In the genomic region with DNA sequence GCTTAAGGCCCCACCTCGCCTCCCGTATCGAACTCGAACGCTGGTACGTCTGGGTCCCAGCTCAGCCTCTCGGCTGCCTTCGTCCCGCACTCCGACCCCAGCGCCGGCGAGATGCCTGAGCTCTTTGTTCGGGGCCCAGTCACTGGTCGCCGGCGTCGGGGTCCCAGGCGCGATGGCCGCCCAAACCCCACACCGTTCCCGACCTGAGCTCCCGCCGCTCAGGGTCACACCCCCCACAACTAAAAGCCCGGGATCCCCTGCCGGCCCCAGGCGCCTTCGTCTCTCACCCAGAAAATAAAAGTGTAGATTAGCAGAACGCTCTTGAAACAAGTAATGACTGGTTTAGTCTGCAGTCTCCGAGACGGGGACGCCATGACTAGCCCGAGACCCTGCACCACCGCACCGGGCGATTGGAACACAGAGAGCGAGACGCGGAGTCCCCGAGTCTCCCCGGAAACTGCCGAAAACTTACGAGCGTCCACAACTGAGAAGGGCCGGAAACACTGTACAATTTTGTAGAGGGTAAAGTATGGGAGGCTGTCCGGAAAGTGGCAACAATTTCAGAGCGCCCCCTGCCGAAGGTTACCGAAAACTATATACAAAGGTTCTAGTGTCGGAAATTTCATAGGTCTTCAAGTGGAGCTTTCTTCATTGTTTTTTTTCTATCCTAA, we compare ENCODE assay signal across 9 cellular contexts. TPM values are rescaled to one million over a fixed set of nuclear protein-coding genes. Genes with fewer than 3 reads are reported as not detected.
DNase-seq lines count a peak whose midpoint lies in the region; ATAC-seq, FAIRE-seq and TF ChIP-seq lines count a peak whose summit lies in the region.
"Had no signal": no experiment of that assay in that cellular context is flagged by ENCODE, and none has a peak within 500 bp of the region (broad histone marks: within the 10 kb centered on the region; RNA-seq: fewer than 3 reads in every experiment).

A gene with protein sequence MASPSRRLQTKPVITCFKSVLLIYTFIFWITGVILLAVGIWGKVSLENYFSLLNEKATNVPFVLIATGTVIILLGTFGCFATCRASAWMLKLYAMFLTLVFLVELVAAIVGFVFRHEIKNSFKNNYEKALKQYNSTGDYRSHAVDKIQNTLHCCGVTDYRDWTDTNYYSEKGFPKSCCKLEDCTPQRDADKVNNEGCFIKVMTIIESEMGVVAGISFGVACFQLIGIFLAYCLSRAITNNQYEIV (minus strand): TSS at position 486 of the 671 bp plus-strand sequence. CDS start 112 bp downstream, at position 374.

- POLR2A ChIA-PET in K562 (lab: Yijun Ruan, JAX): no interaction called here

- TF ChIP-seq RAD21 in K562 (CRISPR knock-in tag; conservative IDR thresholded peaks at IDR 0.05 in 1 of 2, IDR thresholded peaks at IDR 0.05 in 1 of 2): no peak

- no peaks in the 10 kb centered on the region; a peak in 1 of 5 replicates for H3K27me3 ChIP-seq in K562 (ENCODE audit: control insufficient read depth in 2 of 2, insufficient read depth in 2 of 2, low read length in 2 of 2)
- no peaks in the 10 kb centered on the region for H3K27me3 ChIP-seq in vagina

- no peak within 1 kb of the TSS for H3K9ac ChIP-seq in K562 (ENCODE audit: insufficient read depth in 1 of 2, low read depth in 2 of 2, low read length in 2 of 2)

- no peak within 1 kb of the TSS for H3K4me2 ChIP-seq in K562 (ENCODE audit: insufficient read depth, low read length)

- no peak within 1 kb of the TSS for H2AFZ ChIP-seq in K562 (ENCODE audit: low read depth, low read length)

- H3K9me1 ChIP-seq in K562 (ENCODE audit: control insufficient read depth, insufficient read depth, low read length): no peaks in the 10 kb centered on the region

- in situ Hi-C loops in K562 (cut with MboI): no loop called here

- H4K20me1 ChIP-seq in K562 (replicated peaks; ENCODE audit: control insufficient read depth, insufficient read depth, low read length): no peaks in the 10 kb centered on the region

- CTCF ChIA-PET in K562 (lab: Yijun Ruan, JAX; ENCODE audit: low intra/inter-chr PET ratio): no interaction called here

- no peak for FAIRE-seq in K562 (lab: Jason Lieb, UNC)

- no peaks in the 10 kb centered on the region for H3K79me2 ChIP-seq in K562 (ENCODE audit: control insufficient read depth, insufficient read depth, low read length)

- TF ChIP-seq EP300 in K562 (IDR thresholded peaks at IDR 0.05; ENCODE audit: low read length): no peak

- TF ChIP-seq CTCF in K562 (IDR thresholded peaks at IDR 0.05 in 2 of 3, conservative IDR thresholded peaks at IDR 0.05 in 1 of 3; ENCODE audit: insufficient read depth in 2 of 3, low read depth in 1 of 3, low read length in 3 of 3): peak in 2 of 3 experiments; percentile 21 to 29; a peak in 2 of 6 replicates
- TF ChIP-seq CTCF in retinal pigment epithelial cell (conservative IDR thresholded peaks at IDR 0.05; ENCODE audit: low read depth, low read length): peak; percentile 55
- peak in 2 of 3 experiments; percentile 44 to 49 for TF ChIP-seq CTCF in vagina (IDR thresholded peaks at IDR 0.05)

- H3K27ac ChIP-seq in K562 (ENCODE audit: extremely low read depth, low read depth, low read length) (no peak within 1 kb of the TSS), vagina (peak within 1 kb of the TSS; percentile 61)
- H3K27ac ChIP-seq: neutrophil had no signal

- intact Hi-C loops in K562 (cut with micrococcal nuclease): no loop called here
- intact Hi-C loops in vagina (cut with DNase I): no loop called here

- peak; percentile 93 for ATAC-seq in GM21723 (IDR thresholded peaks at IDR 0.05; ENCODE audit: unreplicated experiment)
- peak; percentile 42; the same call in 2 of the 3 replicates for ATAC-seq in K562

- H3K4me1 ChIP-seq in K562 (replicated peaks in 1 of 2; ENCODE audit: control insufficient read depth in 2 of 2, insufficient read depth in 2 of 2, low read length in 2 of 2) (no peaks in the 10 kb centered on the region; a peak in 2 of 5 replicates), vagina (no peaks in the 10 kb centered on the region)

- TF ChIP-seq POLR2A in K562 (conservative IDR thresholded peaks at IDR 0.05) (no peak), vagina (IDR thresholded peaks at IDR 0.05) (no peak)

- H3K36me3 ChIP-seq in K562 (ENCODE audit: control insufficient read depth, insufficient read depth, low read length) (no peaks in the 10 kb centered on the region), vagina (peaks cover 0 to 4% of the 10 kb centered on the region in 2 donors)
- H3K36me3 ChIP-seq: neutrophil had no signal

- WGBS in K562 (ENCODE audit: insufficient coverage, low coverage, missing lambda C conversion rate): 30% methylated on average over 18 of the region's 51 CpGs

- no peaks in the 10 kb centered on the region for H3K9me3 ChIP-seq in K562 (replicated peaks; ENCODE audit: control insufficient read depth, insufficient read depth, low read depth, low read length)
- H3K9me3 ChIP-seq in vagina: no peaks in the 10 kb centered on the region
- H3K9me3 ChIP-seq: neutrophil had no signal

- BruUV-seq in K562 (replicated peaks; lab: Mats Ljungman, UMichigan): no TSS peak

- no peak within 1 kb of the TSS for H3K4me3 ChIP-seq in K562
- H3K4me3 ChIP-seq in retinal pigment epithelial cell (ENCODE audit: low read length): peak within 1 kb of the TSS; percentile 77
- peak within 1 kb of the TSS; percentile 49 to 51 for H3K4me3 ChIP-seq in vagina

- DNase-seq in DMS 273 (lab: John Stamatoyannopoulos, UW; ENCODE audit: unreplicated experiment) (peak; percentile 95), M059J (ENCODE audit: low read depth) (peak; percentile 90), T-helper 22 cell (ENCODE audit: low read depth) (peak; percentile 36), K562 (ENCODE audit: extremely low read depth in 1 of 4, low spot score in 3 of 4) (peak in 3 of 4 experiments; percentile 6 to 11 (median 11)), iPS DF 19.7 (ENCODE audit: low read depth, low spot score) (peak; percentile 63), retinal pigment epithelial cell (ENCODE audit: low read depth) (peak; percentile 50), vagina (ENCODE audit: extremely low spot score in 2 of 2) (no peak)

TF ChIP-seq in K562, 482 proteins besides CTCF, POLR2A, EP300 and RAD21:
- TF ChIP-seq, protein P1, sequence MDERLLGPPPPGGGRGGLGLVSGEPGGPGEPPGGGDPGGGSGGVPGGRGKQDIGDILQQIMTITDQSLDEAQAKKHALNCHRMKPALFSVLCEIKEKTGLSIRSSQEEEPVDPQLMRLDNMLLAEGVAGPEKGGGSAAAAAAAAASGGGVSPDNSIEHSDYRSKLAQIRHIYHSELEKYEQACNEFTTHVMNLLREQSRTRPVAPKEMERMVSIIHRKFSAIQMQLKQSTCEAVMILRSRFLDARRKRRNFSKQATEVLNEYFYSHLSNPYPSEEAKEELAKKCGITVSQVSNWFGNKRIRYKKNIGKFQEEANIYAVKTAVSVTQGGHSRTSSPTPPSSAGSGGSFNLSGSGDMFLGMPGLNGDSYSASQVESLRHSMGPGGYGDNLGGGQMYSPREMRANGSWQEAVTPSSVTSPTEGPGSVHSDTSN (CRISPR knock-in tag; IDR thresholded peaks at IDR 0.05; ENCODE audit: low read depth): no peak
- TF ChIP-seq, protein P1 (tag; conservative IDR thresholded peaks at IDR 0.05; ENCODE audit: low read depth): no peak
- TF ChIP-seq ZNF551 (CRISPR knock-in tag; IDR thresholded peaks at IDR 0.05) (no peak), SNRNP70 (optimal IDR thresholded peaks at IDR 0.05; ENCODE audit: low read depth, low read length) (no peak)

RNA-seq across cellular contexts. Expression of the gene that starts here (rescaled TPM):
- total RNA-seq in M059J (2014; rRNA removed; shearing (Covaris generic)): 52.0 and 66.0 TPM in 2 replicates
- not detected in 2 replicates for total RNA-seq in K562 (2011; cell fraction: chromatin; rRNA removed; ENCODE audit: low replicate concordance)
- not detected in 2 replicates for total RNA-seq in K562 (2011; cell fraction: nucleolus; rRNA removed)
- 0.38 TPM in 1 of 2 replicates, not detected in the other for total RNA-seq in K562 (2011; cell fraction: nucleoplasm; rRNA removed)
- total RNA-seq in K562 (2014; rRNA removed) (not detected in 2 replicates), K562 (2014; rRNA removed; fragmentation: Illumina TruSeq; extraction: Trizol) (not detected in 2 replicates), K562 (2015; rRNA removed; fragmentation: Illumina TruSeq; extraction: Trizol) (not detected in 2 replicates), K562 (2021) (0.11 and 0.27 TPM in 2 replicates), vagina (19.6 TPM)
- polyA plus RNA-seq in K562 (2011; rRNA removed) (0.22 and 0.68 TPM in 2 replicates), K562 (2014; fragmentation: Illumina TruSeq; extraction: Trizol) (not detected in 2 replicates), K562 (2014; fragmentation: Nextera tagmentation; extraction: Ambion mirVana) (under 1 TPM in 1 of 2 experiments, not detected in 1; 0.04 TPM), K562 (2014; rRNA removed) (0.04 TPM in 1 of 2 replicates, not detected in the other)
- 0.07 and 0.19 TPM in 2 replicates for polyA plus RNA-seq in K562 (2011; cell fraction: cytosol; rRNA removed)
- polyA plus RNA-seq in K562 (2011; cell fraction: nucleus; rRNA removed): 0.23 and 0.59 TPM in 2 replicates
- 0.09 and 0.12 TPM in 2 replicates for polyA plus RNA-seq in K562 (2012)
- 0.39 TPM in 1 of 2 replicates, not detected in the other for polyA minus RNA-seq in K562 (2011; rRNA and poly(A)+ RNA removed)
- 0.55 TPM in 1 of 2 replicates, not detected in the other for polyA minus RNA-seq in K562 (2011; cell fraction: cytosol; rRNA and poly(A)+ RNA removed)
- 0.11 and 0.13 TPM in 2 replicates for polyA minus RNA-seq in K562 (2011; cell fraction: nucleus; rRNA and poly(A)+ RNA removed)

Comparison
In these comparisons a context has a peak if more than half of its experiments do, and no peak if none do; other contexts are left out.
1. RNA of the gene that starts here (total RNA-seq): 52.0 to 66.0 TPM in M059J and 19.6 TPM in vagina (single experiment); 0.11 to 0.38 TPM in K562; every median in the first group is over 10 times any median in the second.
2. Peak in DNase-seq and ATAC-seq in K562; RNA of the gene not detected or under 1 TPM.
3. DNase-seq: peak in DMS 273 (single experiment), M059J (single experiment), T-helper 22 cell (single experiment), iPS DF 19.7 (single experiment) and retinal pigment epithelial cell (single experiment); none in vagina (0 of 2).
4. Peak in every context shown above with its lines, with median percentiles within 50 percentile points of each other: CTCF ChIP-seq.